In the genomic region with DNA sequence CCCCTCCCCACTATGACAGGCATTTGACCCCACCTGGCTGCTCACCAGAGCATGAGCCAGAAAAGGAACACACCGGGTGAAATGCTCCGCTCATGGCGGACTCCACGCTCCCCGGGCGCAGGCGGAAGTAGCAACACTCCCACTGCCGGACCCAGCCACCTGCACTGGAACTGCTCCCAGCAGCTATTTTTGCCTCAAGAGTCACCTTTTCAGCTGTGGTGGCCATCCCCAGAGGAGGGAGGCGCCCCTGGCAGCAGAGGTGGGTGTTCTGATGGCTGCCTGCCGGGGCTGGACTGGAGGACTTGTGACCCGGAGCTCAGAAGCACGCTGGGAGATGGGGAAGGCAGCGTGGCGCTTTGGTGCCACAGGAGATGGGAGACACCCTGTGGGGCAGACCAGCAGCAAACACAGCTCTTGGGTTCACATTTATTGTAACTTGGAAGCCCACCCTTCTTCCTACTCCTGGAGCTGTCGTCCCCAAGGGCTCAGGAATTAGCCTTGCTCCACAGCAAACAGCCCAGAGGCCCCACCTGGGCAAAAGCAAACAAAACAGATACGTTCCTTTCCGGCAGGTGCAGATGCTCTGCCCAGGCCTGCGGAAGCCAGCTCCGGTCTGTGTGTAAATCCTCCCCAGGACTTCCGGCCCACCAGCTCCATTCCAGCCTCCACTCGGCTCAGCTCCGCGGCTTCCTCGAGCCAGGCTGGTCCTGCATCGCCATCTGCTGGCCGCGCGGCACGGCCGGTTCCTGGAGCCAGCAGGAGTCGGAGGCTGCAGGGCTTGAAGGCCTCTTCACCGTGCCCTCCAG, we compare ENCODE assay signal across 1 cellular context.
TF ChIP-seq lines count a peak whose summit lies in the region.

No MANE protein-coding gene starts in this region.

TF ChIP-seq in GM12878, 131 proteins besides CTCF, POLR2A, EP300 and RAD21 (continued from another document and continues in another):
- TF ChIP-seq NRF1 (conservative IDR thresholded peaks at IDR 0.05; ENCODE audit: low read depth, low read length) (0 out of 2 replicates have a peak, but pooled peaks have one; percentile 4), NR2C2 (IDR thresholded peaks at IDR 0.05; ENCODE audit: borderline replicate concordance, control insufficient read depth, insufficient read length, low read depth) (no peak), CREB1 (IDR thresholded peaks at IDR 0.05; ENCODE audit: low read depth) (no peak), TCF12 (IDR thresholded peaks at IDR 0.05; ENCODE audit: low read depth, low read length) (peak; percentile 98), WRNIP1 (IDR thresholded peaks at IDR 0.05; ENCODE audit: borderline replicate concordance, low read depth, low read length) (peak; percentile 96; the same call in 1 of the 2 replicates), RCOR1 (conservative IDR thresholded peaks at IDR 0.05; ENCODE audit: low read depth, low read length) (peak; percentile 95), RAD51 (IDR thresholded peaks at IDR 0.05) (no peak), GATAD2B (conservative IDR thresholded peaks at IDR 0.05; ENCODE audit: low read depth) (peak; percentile 74), GABPA (IDR thresholded peaks at IDR 0.05; ENCODE audit: low read depth) (no peak), ETV6 (conservative IDR thresholded peaks at IDR 0.05 in 1 of 2, IDR thresholded peaks at IDR 0.05 in 1 of 2; ENCODE audit: borderline replicate concordance in 1 of 2, low read depth in 1 of 2) (peak in 1 of 2 experiments; percentile 83; a peak in 2 of 4 replicates), MYC (IDR thresholded peaks at IDR 0.05; ENCODE audit: insufficient read depth, insufficient read length, insufficient replicate concordance, low read length, severe bottlenecking) (no peak), MYB (IDR thresholded peaks at IDR 0.05; ENCODE audit: borderline replicate concordance, low read depth, low read length) (no peak), FOXK2 (IDR thresholded peaks at IDR 0.05) (no peak), POLR2AphosphoS5 (IDR thresholded peaks at IDR 0.05; ENCODE audit: low read length) (no peak), BRCA1 (IDR thresholded peaks at IDR 0.05; ENCODE audit: low read depth, low read length) (no peak), FOS (IDR thresholded peaks at IDR 0.05; ENCODE audit: borderline replicate concordance, extremely low read depth, insufficient read length) (no peak), KDM1A (IDR thresholded peaks at IDR 0.05; ENCODE audit: borderline replicate concordance) (no peak), EZH2 (IDR thresholded peaks at IDR 0.05; ENCODE audit: borderline replicate concordance, control insufficient read depth, low read depth, low read length) (no peak), MXI1 (IDR thresholded peaks at IDR 0.05; ENCODE audit: low read depth, low read length) (peak; percentile 78), RELA (IDR thresholded peaks at IDR 0.05; ENCODE audit: borderline replicate concordance, partially characterized antibody) (peak; percentile 85), MTA3 (IDR thresholded peaks at IDR 0.05; ENCODE audit: borderline replicate concordance, low read length) (no peak), KAT2A (conservative IDR thresholded peaks at IDR 0.05; ENCODE audit: control insufficient read depth, low read depth, low read length) (no peak), EGR1 (IDR thresholded peaks at IDR 0.05; ENCODE audit: borderline replicate concordance in 1 of 2, low read depth in 2 of 2, low read length in 2 of 2) (peak in 1 of 2 experiments; percentile 49; a peak in 1 of 3 replicates), ATF7 (IDR thresholded peaks at IDR 0.05; ENCODE audit: low read depth) (peak; percentile 18; the same call in 1 of the 2 replicates), CREM (IDR thresholded peaks at IDR 0.05; ENCODE audit: low read depth) (no peak; the same call in 1 of the 2 replicates), POU2F2 (IDR thresholded peaks at IDR 0.05; ENCODE audit: borderline replicate concordance, low read depth, low read length) (peak; percentile 93), MEF2B (IDR thresholded peaks at IDR 0.05; ENCODE audit: partially characterized antibody, poor library complexity, severe bottlenecking) (no peak), STAT1 (conservative IDR thresholded peaks at IDR 0.05) (no peak)
- TF ChIP-seq, protein P1, sequence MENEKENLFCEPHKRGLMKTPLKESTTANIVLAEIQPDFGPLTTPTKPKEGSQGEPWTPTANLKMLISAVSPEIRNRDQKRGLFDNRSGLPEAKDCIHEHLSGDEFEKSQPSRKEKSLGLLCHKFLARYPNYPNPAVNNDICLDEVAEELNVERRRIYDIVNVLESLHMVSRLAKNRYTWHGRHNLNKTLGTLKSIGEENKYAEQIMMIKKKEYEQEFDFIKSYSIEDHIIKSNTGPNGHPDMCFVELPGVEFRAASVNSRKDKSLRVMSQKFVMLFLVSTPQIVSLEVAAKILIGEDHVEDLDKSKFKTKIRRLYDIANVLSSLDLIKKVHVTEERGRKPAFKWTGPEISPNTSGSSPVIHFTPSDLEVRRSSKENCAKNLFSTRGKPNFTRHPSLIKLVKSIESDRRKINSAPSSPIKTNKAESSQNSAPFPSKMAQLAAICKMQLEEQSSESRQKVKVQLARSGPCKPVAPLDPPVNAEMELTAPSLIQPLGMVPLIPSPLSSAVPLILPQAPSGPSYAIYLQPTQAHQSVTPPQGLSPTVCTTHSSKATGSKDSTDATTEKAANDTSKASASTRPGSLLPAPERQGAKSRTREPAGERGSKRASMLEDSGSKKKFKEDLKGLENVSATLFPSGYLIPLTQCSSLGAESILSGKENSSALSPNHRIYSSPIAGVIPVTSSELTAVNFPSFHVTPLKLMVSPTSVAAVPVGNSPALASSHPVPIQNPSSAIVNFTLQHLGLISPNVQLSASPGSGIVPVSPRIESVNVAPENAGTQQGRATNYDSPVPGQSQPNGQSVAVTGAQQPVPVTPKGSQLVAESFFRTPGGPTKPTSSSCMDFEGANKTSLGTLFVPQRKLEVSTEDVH (IDR thresholded peaks at IDR 0.05; ENCODE audit: low read depth, partially characterized antibody) = peak; percentile 61
- TF ChIP-seq, protein P2, sequence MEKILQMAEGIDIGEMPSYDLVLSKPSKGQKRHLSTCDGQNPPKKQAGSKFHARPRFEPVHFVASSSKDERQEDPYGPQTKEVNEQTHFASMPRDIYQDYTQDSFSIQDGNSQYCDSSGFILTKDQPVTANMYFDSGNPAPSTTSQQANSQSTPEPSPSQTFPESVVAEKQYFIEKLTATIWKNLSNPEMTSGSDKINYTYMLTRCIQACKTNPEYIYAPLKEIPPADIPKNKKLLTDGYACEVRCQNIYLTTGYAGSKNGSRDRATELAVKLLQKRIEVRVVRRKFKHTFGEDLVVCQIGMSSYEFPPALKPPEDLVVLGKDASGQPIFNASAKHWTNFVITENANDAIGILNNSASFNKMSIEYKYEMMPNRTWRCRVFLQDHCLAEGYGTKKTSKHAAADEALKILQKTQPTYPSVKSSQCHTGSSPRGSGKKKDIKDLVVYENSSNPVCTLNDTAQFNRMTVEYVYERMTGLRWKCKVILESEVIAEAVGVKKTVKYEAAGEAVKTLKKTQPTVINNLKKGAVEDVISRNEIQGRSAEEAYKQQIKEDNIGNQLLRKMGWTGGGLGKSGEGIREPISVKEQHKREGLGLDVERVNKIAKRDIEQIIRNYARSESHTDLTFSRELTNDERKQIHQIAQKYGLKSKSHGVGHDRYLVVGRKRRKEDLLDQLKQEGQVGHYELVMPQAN (conservative IDR thresholded peaks at IDR 0.05) = peak; percentile 73; the same call in 1 of the 2 replicates
- TF ChIP-seq, protein P3, sequence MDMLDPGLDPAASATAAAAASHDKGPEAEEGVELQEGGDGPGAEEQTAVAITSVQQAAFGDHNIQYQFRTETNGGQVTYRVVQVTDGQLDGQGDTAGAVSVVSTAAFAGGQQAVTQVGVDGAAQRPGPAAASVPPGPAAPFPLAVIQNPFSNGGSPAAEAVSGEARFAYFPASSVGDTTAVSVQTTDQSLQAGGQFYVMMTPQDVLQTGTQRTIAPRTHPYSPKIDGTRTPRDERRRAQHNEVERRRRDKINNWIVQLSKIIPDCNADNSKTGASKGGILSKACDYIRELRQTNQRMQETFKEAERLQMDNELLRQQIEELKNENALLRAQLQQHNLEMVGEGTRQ (IDR thresholded peaks at IDR 0.05; ENCODE audit: borderline replicate concordance, low read depth, low read length) = no peak
- TF ChIP-seq, protein P4, sequence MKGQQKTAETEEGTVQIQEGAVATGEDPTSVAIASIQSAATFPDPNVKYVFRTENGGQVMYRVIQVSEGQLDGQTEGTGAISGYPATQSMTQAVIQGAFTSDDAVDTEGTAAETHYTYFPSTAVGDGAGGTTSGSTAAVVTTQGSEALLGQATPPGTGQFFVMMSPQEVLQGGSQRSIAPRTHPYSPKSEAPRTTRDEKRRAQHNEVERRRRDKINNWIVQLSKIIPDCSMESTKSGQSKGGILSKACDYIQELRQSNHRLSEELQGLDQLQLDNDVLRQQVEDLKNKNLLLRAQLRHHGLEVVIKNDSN (IDR thresholded peaks at IDR 0.05; ENCODE audit: borderline replicate concordance, extremely low read length, insufficient read depth, low read depth, low read length) = no peak
- TF ChIP-seq, protein P5, sequence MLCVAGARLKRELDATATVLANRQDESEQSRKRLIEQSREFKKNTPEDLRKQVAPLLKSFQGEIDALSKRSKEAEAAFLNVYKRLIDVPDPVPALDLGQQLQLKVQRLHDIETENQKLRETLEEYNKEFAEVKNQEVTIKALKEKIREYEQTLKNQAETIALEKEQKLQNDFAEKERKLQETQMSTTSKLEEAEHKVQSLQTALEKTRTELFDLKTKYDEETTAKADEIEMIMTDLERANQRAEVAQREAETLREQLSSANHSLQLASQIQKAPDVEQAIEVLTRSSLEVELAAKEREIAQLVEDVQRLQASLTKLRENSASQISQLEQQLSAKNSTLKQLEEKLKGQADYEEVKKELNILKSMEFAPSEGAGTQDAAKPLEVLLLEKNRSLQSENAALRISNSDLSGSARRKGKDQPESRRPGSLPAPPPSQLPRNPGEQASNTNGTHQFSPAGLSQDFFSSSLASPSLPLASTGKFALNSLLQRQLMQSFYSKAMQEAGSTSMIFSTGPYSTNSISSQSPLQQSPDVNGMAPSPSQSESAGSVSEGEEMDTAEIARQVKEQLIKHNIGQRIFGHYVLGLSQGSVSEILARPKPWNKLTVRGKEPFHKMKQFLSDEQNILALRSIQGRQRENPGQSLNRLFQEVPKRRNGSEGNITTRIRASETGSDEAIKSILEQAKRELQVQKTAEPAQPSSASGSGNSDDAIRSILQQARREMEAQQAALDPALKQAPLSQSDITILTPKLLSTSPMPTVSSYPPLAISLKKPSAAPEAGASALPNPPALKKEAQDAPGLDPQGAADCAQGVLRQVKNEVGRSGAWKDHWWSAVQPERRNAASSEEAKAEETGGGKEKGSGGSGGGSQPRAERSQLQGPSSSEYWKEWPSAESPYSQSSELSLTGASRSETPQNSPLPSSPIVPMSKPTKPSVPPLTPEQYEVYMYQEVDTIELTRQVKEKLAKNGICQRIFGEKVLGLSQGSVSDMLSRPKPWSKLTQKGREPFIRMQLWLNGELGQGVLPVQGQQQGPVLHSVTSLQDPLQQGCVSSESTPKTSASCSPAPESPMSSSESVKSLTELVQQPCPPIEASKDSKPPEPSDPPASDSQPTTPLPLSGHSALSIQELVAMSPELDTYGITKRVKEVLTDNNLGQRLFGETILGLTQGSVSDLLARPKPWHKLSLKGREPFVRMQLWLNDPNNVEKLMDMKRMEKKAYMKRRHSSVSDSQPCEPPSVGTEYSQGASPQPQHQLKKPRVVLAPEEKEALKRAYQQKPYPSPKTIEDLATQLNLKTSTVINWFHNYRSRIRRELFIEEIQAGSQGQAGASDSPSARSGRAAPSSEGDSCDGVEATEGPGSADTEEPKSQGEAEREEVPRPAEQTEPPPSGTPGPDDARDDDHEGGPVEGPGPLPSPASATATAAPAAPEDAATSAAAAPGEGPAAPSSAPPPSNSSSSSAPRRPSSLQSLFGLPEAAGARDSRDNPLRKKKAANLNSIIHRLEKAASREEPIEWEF (IDR thresholded peaks at IDR 0.05; ENCODE audit: insufficient replicate concordance, low read depth, low read length) = peak; percentile 47
- TF ChIP-seq, protein P6, sequence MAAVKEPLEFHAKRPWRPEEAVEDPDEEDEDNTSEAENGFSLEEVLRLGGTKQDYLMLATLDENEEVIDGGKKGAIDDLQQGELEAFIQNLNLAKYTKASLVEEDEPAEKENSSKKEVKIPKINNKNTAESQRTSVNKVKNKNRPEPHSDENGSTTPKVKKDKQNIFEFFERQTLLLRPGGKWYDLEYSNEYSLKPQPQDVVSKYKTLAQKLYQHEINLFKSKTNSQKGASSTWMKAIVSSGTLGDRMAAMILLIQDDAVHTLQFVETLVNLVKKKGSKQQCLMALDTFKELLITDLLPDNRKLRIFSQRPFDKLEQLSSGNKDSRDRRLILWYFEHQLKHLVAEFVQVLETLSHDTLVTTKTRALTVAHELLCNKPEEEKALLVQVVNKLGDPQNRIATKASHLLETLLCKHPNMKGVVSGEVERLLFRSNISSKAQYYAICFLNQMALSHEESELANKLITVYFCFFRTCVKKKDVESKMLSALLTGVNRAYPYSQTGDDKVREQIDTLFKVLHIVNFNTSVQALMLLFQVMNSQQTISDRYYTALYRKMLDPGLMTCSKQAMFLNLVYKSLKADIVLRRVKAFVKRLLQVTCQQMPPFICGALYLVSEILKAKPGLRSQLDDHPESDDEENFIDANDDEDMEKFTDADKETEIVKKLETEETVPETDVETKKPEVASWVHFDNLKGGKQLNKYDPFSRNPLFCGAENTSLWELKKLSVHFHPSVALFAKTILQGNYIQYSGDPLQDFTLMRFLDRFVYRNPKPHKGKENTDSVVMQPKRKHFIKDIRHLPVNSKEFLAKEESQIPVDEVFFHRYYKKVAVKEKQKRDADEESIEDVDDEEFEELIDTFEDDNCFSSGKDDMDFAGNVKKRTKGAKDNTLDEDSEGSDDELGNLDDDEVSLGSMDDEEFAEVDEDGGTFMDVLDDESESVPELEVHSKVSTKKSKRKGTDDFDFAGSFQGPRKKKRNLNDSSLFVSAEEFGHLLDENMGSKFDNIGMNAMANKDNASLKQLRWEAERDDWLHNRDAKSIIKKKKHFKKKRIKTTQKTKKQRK (IDR thresholded peaks at IDR 0.05; ENCODE audit: low read depth, low read length) = no peak
- TF ChIP-seq, protein P7, sequence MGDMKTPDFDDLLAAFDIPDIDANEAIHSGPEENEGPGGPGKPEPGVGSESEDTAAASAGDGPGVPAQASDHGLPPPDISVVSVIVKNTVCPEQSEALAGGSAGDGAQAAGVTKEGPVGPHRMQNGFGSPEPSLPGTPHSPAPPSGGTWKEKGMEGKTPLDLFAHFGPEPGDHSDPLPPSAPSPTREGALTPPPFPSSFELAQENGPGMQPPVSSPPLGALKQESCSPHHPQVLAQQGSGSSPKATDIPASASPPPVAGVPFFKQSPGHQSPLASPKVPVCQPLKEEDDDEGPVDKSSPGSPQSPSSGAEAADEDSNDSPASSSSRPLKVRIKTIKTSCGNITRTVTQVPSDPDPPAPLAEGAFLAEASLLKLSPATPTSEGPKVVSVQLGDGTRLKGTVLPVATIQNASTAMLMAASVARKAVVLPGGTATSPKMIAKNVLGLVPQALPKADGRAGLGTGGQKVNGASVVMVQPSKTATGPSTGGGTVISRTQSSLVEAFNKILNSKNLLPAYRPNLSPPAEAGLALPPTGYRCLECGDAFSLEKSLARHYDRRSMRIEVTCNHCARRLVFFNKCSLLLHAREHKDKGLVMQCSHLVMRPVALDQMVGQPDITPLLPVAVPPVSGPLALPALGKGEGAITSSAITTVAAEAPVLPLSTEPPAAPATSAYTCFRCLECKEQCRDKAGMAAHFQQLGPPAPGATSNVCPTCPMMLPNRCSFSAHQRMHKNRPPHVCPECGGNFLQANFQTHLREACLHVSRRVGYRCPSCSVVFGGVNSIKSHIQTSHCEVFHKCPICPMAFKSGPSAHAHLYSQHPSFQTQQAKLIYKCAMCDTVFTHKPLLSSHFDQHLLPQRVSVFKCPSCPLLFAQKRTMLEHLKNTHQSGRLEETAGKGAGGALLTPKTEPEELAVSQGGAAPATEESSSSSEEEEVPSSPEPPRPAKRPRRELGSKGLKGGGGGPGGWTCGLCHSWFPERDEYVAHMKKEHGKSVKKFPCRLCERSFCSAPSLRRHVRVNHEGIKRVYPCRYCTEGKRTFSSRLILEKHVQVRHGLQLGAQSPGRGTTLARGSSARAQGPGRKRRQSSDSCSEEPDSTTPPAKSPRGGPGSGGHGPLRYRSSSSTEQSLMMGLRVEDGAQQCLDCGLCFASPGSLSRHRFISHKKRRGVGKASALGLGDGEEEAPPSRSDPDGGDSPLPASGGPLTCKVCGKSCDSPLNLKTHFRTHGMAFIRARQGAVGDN (IDR thresholded peaks at IDR 0.05) = peak; percentile 45
